ENCODE assay signal across 1 cellular context in genomic region chr5:81195334-81195929, GRCh38.
TF ChIP-seq lines count a peak whose summit lies in the region.

No MANE protein-coding gene starts in this region.

TF ChIP-seq in SK-N-SH treated with all-trans-retinoic acid at 6 μM for 48 hours, 23 proteins besides CTCF, POLR2A, EP300 and RAD21 (continued from another document):
- no peak for TF ChIP-seq CSRNP3 (CRISPR knock-in tag; IDR thresholded peaks at IDR 0.05)
- no peak for TF ChIP-seq OSR1 (CRISPR knock-in tag; IDR thresholded peaks at IDR 0.05)
- no peak for TF ChIP-seq POU6F1 (CRISPR knock-in tag; IDR thresholded peaks at IDR 0.05; ENCODE audit: borderline replicate concordance, low read depth)
- no peak for TF ChIP-seq SNAI2 (CRISPR knock-in tag; IDR thresholded peaks at IDR 0.05)
TF ChIP-seq in SK-N-SH treated with all-trans-retinoic acid at 6 μM for 48 hours: peak in this region for 0.
